In genomic region chr7:42103020-42103419, GRCh38 we compare ENCODE assay signal across 15 cellular contexts.
A peak's percentile ranks its signal among the peaks of the same experiment; 100 is the strongest.
DNase-seq lines count a peak whose midpoint lies in the region; ATAC-seq lines count a peak whose summit lies in the region.
"Had no signal": no experiment of that assay in that cellular context is flagged by ENCODE, and none has a peak within 500 bp of the region (broad histone marks: within the 10 kb centered on the region; RNA-seq: fewer than 3 reads in every experiment).

No MANE protein-coding gene starts in this region.

- H3K9me3 ChIP-seq in BLaER1, result no peaks in the 10 kb centered on the region
- H3K9me3 ChIP-seq: Caco-2, HAP-1 had no signal

- DNase-seq in CD1c-positive myeloid dendritic cell (ENCODE audit: extremely low spot score) (peak; percentile 7), myocyte (ENCODE audit: low read depth) (peak; percentile 75), NCI-H1092 (lab: John Stamatoyannopoulos, UW) (no peak)
- DNase-seq: C1 segment of cervical spinal cord; Caco-2; CD4-positive, CD25-positive, alpha-beta regulatory T cell; CD8-positive, alpha-beta T cell; DMS153; DND-41; GOT3; HFFc6 had no signal

- no peak overlapping the region for H3K4me3 ChIP-seq in BLaER1
- H3K4me3 ChIP-seq: HAP-1 had no signal

- peaks cover 32% of the 10 kb centered on the region for H3K4me1 ChIP-seq in BLaER1

- H3K27ac ChIP-seq in BLaER1, result no peak overlapping the region

- H3K36me3 ChIP-seq in BLaER1, result peaks cover 19% of the 10 kb centered on the region; the same call in 1 of the 2 replicates
- H3K36me3 ChIP-seq: HAP-1 had no signal

- no peaks in the 10 kb centered on the region for H4K20me1 ChIP-seq in BLaER1

- ATAC-seq in GM21381 (IDR thresholded peaks at IDR 0.05; ENCODE audit: unreplicated experiment) (no peak), esophagus mucosa (no peak)
- ATAC-seq: CD8-positive, alpha-beta T cell had no signal

- no peak overlapping the region for H3K9ac ChIP-seq in BLaER1

- peak overlapping the region; percentile 28 for H3K4me2 ChIP-seq in BLaER1

- H3K27me3 ChIP-seq in BLaER1, result no peaks in the 10 kb centered on the region
